5 cellular contexts compared by ENCODE assay signal in genomic region chr18:45864081-45864480, GRCh38. TPM values are rescaled to one million over a fixed set of nuclear protein-coding genes. Genes with fewer than 3 reads are reported as not detected.
"Had no signal": no experiment of that assay in that cellular context is flagged by ENCODE, and none has a peak within 500 bp of the region (broad histone marks: within the 10 kb centered on the region; RNA-seq: fewer than 3 reads in every experiment).

No MANE protein-coding gene starts in this region.

- H3K4me2 ChIP-seq: GM23338 had no signal

- H3K4me3 Mint-ChIP-seq: GM23338, H9 had no signal

- H3K4me3 ChIP-seq: GM23338, K562 had no signal

- H3K9me3 Mint-ChIP-seq: GM23338 had no signal

- H3K4me1 Mint-ChIP-seq: GM23338, H9 had no signal

- H2AFZ ChIP-seq: GM23338 had no signal

- H3K27ac Mint-ChIP-seq: GM23338 had no signal

- H3K27ac ChIP-seq: HL-60 had no signal

- ATAC-seq: GM23338, HepG2, K562 had no signal

- DNase-seq: H9 had no signal

RNA-seq across cellular contexts. Expression of gene SIGLEC15, which starts 38.6 kb away (rescaled TPM):
- total RNA-seq: GM23338, HepG2, K562 had no signal
- polyA plus RNA-seq: HepG2, K562 had no signal
